Comparison of ENCODE assay signal across 22 cellular contexts in the genomic region with DNA sequence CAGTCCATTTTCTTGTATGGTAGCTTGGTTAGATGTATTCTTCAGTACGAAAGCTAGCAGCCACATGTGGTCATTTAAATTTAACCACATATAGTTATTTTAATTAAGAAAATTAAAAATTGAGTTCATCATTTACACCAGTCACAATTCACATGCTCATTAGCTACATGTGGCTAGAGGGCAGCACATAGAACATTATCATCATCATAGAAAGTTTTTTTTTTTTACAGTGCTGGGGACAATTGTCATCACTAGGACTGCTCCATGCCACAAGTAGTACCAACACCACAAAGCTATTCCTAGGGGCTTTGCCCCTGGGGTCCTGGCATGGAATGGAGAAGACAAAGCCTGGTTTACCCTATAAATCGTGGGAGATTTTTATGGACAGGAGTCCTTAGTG. TPM values are rescaled to one million over a fixed set of nuclear protein-coding genes. Genes with fewer than 3 reads are reported as not detected.
DNase-seq lines count a peak whose midpoint lies in the region; ATAC-seq and TF ChIP-seq lines count a peak whose summit lies in the region.
"Had no signal": no experiment of that assay in that cellular context is flagged by ENCODE, and none has a peak within 500 bp of the region (broad histone marks: within the 10 kb centered on the region; RNA-seq: fewer than 3 reads in every experiment).

No MANE protein-coding gene starts in this region.

- DNase-seq in Right ventricle myocardium inferior (ENCODE audit: missing footprints), result no peak
- DNase-seq in right cardiac atrium, result no peak
- DNase-seq in HT-29 (ENCODE audit: low spot score), result peak; percentile 21
- no peak for DNase-seq in OCI-LY7 (ENCODE audit: low spot score)
- no peak for DNase-seq in chondrocyte (ENCODE audit: low spot score)
- DNase-seq in DMS114 treated with DMSO at 0.1 percent for 48 hours (lab: John Stamatoyannopoulos, UW; ENCODE audit: unreplicated experiment), result no peak
- DNase-seq in HAP-1 (ENCODE audit: low spot score in 2 of 2), result no peak
- DNase-seq: 8988T; ACHN; CD4-positive, CD25-positive, alpha-beta regulatory T cell; KG1; NCI-H1105; NCI-H1436 treated with DMSO at 0.1 percent for 48 hours; NCI-H187 treated with DMSO at 0.1 percent for 48 hours; NCI-H446 treated with DMSO at 0.1 percent for 48 hours; NCI-H526; NCI-H82; NK-92 treated with Interleukin-12 subunit alpha and Interleukin-12 subunit beta, amount 100 ng/mL, for 24 hours; SJCRH30 had no signal

- H3K27ac ChIP-seq in right cardiac atrium (ENCODE audit: low read length) (no peak overlapping the region), OCI-LY7 (ENCODE audit: low read depth, low read length, poor library complexity, severe bottlenecking) (no peak overlapping the region)
- H3K27ac ChIP-seq: SJCRH30 had no signal

- H3K9me3 Mint-ChIP-seq in chondrocyte (ENCODE audit: low read depth), result peaks cover under 1% of the 10 kb centered on the region

- H3K4me2 ChIP-seq in OCI-LY7 (ENCODE audit: low read length), result no peak overlapping the region

- H2AFZ ChIP-seq in OCI-LY7 (ENCODE audit: low read length), result no peak overlapping the region

- no peaks in the 10 kb centered on the region for H3K9me3 ChIP-seq in right cardiac atrium (ENCODE audit: control insufficient read depth, low read length)
- H3K9me3 ChIP-seq in OCI-LY7 (ENCODE audit: low read length), result no peaks in the 10 kb centered on the region
- no peaks in the 10 kb centered on the region for H3K9me3 ChIP-seq in HAP-1
- H3K9me3 ChIP-seq: SJCRH30 had no signal

- no peaks in the 10 kb centered on the region for H3K27me3 Mint-ChIP-seq in chondrocyte (ENCODE audit: low read depth)
- H3K27me3 Mint-ChIP-seq: CD4-positive, CD25-positive, alpha-beta regulatory T cell had no signal

- H3K79me2 ChIP-seq in OCI-LY7 (ENCODE audit: insufficient read depth, low read depth, low read length), result no peaks in the 10 kb centered on the region

- H3K9me2 ChIP-seq in OCI-LY7 (ENCODE audit: insufficient read depth, low read length), result no peaks in the 10 kb centered on the region

- intact Hi-C loops in Right ventricle myocardium inferior (cut with DNase I) (no loop called here), right cardiac atrium (cut with DNase I) (no loop called here), OCI-LY7 (cut with micrococcal nuclease; ENCODE audit: unreplicated experiment) (no loop called here)

- no TSS peak for BruUV-seq in OCI-LY7 (replicated peaks; lab: Mats Ljungman, UMichigan)

- H3K4me1 Mint-ChIP-seq in chondrocyte (ENCODE audit: low read depth), result no peaks in the 10 kb centered on the region
- H3K4me1 Mint-ChIP-seq: CD4-positive, CD25-positive, alpha-beta regulatory T cell had no signal

- ATAC-seq in Right ventricle myocardium inferior (peak; percentile 39), right cardiac atrium (no peak), HG02623 (IDR thresholded peaks at IDR 0.05; ENCODE audit: unreplicated experiment) (no peak)
- ATAC-seq: HCT116, SK-N-SH treated with all-trans-retinoic acid at 6 μM for 48 hours had no signal

- peaks cover 4% of the 10 kb centered on the region for H3K36me3 Mint-ChIP-seq in chondrocyte (ENCODE audit: low read depth)
- H3K36me3 Mint-ChIP-seq: CD4-positive, CD25-positive, alpha-beta regulatory T cell had no signal

- POLR2A ChIA-PET in OCI-LY7 (lab: Charles Lee), result interaction anchor here (0.7 to 1.3 kb wide), 3 partner anchors 9 to 1870 kb away, joined by 3 to 5 read pairs (median 4); no protein-coding TSS in a partner anchor

- no peak overlapping the region for H3K4me3 ChIP-seq in right cardiac atrium (ENCODE audit: low read length)
- no peak overlapping the region for H3K4me3 ChIP-seq in OCI-LY7 (ENCODE audit: low read depth, low read length, poor library complexity, severe bottlenecking)
- no peak overlapping the region for H3K4me3 ChIP-seq in HAP-1
- H3K4me3 ChIP-seq: SJCRH30 had no signal

- no peak overlapping the region for H3K27ac Mint-ChIP-seq in chondrocyte (ENCODE audit: unreplicated experiment)
- H3K27ac Mint-ChIP-seq: CD4-positive, CD25-positive, alpha-beta regulatory T cell had no signal

- no peaks in the 10 kb centered on the region for H4K20me1 ChIP-seq in OCI-LY7 (ENCODE audit: insufficient read depth, low read length)

- H3K4me1 ChIP-seq in right cardiac atrium (ENCODE audit: control insufficient read depth, insufficient read depth, low read length) (no peaks in the 10 kb centered on the region), OCI-LY7 (ENCODE audit: insufficient read depth, low read length, poor library complexity, severe bottlenecking) (no peaks in the 10 kb centered on the region), HAP-1 (no peaks in the 10 kb centered on the region)
- H3K4me1 ChIP-seq: SJCRH30 had no signal

- 91% methylated on average over 2 of the region's 2 CpGs for WGBS in right cardiac atrium

- TF ChIP-seq CTCF in OCI-LY7 (conservative IDR thresholded peaks at IDR 0.05; ENCODE audit: low read length), result peak; percentile 27; the same call in 1 of the 2 replicates
- peak; percentile 30 for TF ChIP-seq CTCF in chondrocyte (IDR thresholded peaks at IDR 0.05)

- in situ Hi-C loops in HAP-1 (cut with MboI; ENCODE audit: low sequenced_read_pairs), result no loop called here

- H3K4me3 Mint-ChIP-seq in chondrocyte (ENCODE audit: unreplicated experiment), result no peak overlapping the region
- H3K4me3 Mint-ChIP-seq: CD4-positive, CD25-positive, alpha-beta regulatory T cell had no signal

- no peaks in the 10 kb centered on the region for H3K27me3 ChIP-seq in right cardiac atrium (ENCODE audit: control insufficient read depth, insufficient read depth)
- no peaks in the 10 kb centered on the region for H3K27me3 ChIP-seq in HAP-1 (ENCODE audit: low read depth)
- H3K27me3 ChIP-seq: SJCRH30 had no signal

- CTCF ChIA-PET in OCI-LY7 (lab: Charles Lee; ENCODE audit: unreplicated experiment), result no interaction called here

- H3K36me3 ChIP-seq in OCI-LY7 (ENCODE audit: insufficient read depth, low read length) (no peaks in the 10 kb centered on the region), HAP-1 (replicated peaks) (no peaks in the 10 kb centered on the region)
- H3K36me3 ChIP-seq: SJCRH30 had no signal

RNA-seq across cellular contexts. Expression of a gene that starts 30.5 kb away (rescaled TPM):
- total RNA-seq in Right ventricle myocardium inferior (27.7 TPM), right cardiac atrium (10 to 100 TPM; 22.8 to 42.2 (median 28.3) TPM), OCI-LY7 (2022) (not detected in 2 replicates), chondrocyte (13.3 to 26.1 TPM (median 13.3 TPM) in 3 replicates)
- polyA plus RNA-seq in right cardiac atrium, result 9.4 TPM
- total RNA-seq in HT-29 (2014; rRNA removed; shearing (Covaris generic)), result 0.21 and 0.46 TPM in 2 replicates
- total RNA-seq in OCI-LY7 (2014; rRNA removed; shearing (Covaris generic)), result not detected in 2 replicates
- polyA plus RNA-seq: CD4-positive, CD25-positive, alpha-beta regulatory T cell had no signal
